Comparison of ENCODE assay signal across 9 cellular contexts in the genomic region with DNA sequence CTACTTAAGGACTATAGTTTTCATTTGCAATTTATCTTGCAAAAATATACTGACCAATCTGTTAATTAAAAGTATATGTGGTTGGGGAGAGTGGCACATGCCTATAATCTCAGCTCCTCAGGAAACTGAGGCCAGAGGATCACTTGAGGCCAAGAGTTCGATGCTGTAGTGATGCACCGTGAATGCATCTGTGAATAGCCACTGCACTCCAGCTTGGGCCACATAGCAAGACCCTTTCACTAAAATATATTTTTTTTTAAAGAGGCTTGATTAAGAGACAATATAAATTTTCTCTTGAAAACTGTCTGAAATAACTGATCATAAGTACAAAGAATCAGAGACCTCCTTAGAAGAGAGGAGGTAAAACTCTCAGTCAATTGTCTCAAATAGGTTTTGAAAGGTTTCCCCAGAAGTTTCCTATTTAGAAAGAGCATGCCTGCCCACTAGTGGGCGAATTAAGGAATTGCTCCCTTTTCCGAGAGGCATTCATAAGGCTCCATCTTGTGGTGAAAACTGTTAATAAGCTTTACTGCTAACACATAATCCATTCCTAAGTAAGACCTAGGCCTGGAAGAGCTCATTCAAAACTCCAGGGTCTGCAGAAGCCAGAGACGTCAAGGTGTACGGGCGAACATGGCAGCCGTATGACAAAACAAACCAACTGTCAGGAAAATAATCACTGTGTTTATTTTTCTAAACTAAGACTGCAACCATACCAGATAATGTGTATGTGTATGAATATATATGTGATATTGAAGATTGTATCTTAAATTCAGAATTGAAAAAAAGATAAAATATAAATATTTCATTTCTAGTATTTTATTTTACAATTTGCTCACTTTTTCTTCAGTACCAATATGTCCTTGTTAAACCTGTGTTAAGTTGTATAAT. TPM values are rescaled to one million over a fixed set of nuclear protein-coding genes. Genes with fewer than 3 reads are reported as not detected.
DNase-seq lines count a peak whose midpoint lies in the region; ATAC-seq, FAIRE-seq and TF ChIP-seq lines count a peak whose summit lies in the region.
"Had no signal": no experiment of that assay in that cellular context is flagged by ENCODE, and none has a peak within 500 bp of the region (broad histone marks: within the 10 kb centered on the region; RNA-seq: fewer than 3 reads in every experiment).

No MANE protein-coding gene starts in this region.

- peak; percentile 100 for TF ChIP-seq RAD21 in HCT116 (IDR thresholded peaks at IDR 0.05; ENCODE audit: low read depth)

- CTCF ChIA-PET in HCT116 (lab: Charles Lee) = interaction anchor here (0.5 to 4.3 kb wide), 40 partner anchors 8 to 1223 kb away, joined by 3 to 331 read pairs (median 4); a partner anchor contains a TSS

- peak overlapping the region; percentile 44 for H2AFZ ChIP-seq in HCT116 (ENCODE audit: low read depth, low read length, poor library complexity, severe bottlenecking)

- no peak overlapping the region for H3K9ac ChIP-seq in HCT116 (ENCODE audit: low read length)

- 15 to 17% methylated on average over 8 of the region's 8 CpGs for WGBS in pancreas, 2 donors
- 21 to 25% methylated on average over 8 of the region's 8 CpGs for WGBS in aorta, 2 donors

- FAIRE-seq in frontal cortex (lab: Jason Lieb, UNC) = peak; percentile 93
- peak; percentile 85 for FAIRE-seq in pancreas (lab: Jason Lieb, UNC)

- H3K4me2 ChIP-seq in HCT116 (ENCODE audit: low read length) = no peak overlapping the region

- no peak overlapping the region for H3K4me3 ChIP-seq in HCT116 (replicated peaks in 1 of 2; ENCODE audit: low read depth in 1 of 2, low read length in 2 of 2)
- no peak overlapping the region for H3K4me3 ChIP-seq in MG63
- H3K4me3 ChIP-seq in pancreas = no peak overlapping the region
- H3K4me3 ChIP-seq in aorta (ENCODE audit: low read length in 2 of 2) = no peak overlapping the region
- H3K4me3 ChIP-seq: skin epidermis had no signal

- H3K4me1 ChIP-seq in HCT116 (ENCODE audit: control insufficient read depth in 1 of 2, insufficient read depth in 2 of 2, low read length in 2 of 2) (no peaks in the 10 kb centered on the region), pancreas (no peaks in the 10 kb centered on the region), aorta (ENCODE audit: control insufficient read depth in 1 of 2, insufficient read depth in 2 of 2, low read length in 2 of 2) (no peaks in the 10 kb centered on the region)

- H3K27ac ChIP-seq in HCT116 (ENCODE audit: low read depth, low read length) = no peak overlapping the region
- H3K27ac ChIP-seq in pancreas = no peak overlapping the region
- no peak overlapping the region for H3K27ac ChIP-seq in aorta (ENCODE audit: low read depth in 1 of 2, low read length in 2 of 2)
- H3K27ac ChIP-seq: skin epidermis had no signal

- H3K9me2 ChIP-seq in HCT116 (ENCODE audit: insufficient read depth) = no peaks in the 10 kb centered on the region

- H3K79me2 ChIP-seq in HCT116 (ENCODE audit: insufficient read depth, low read length) = no peaks in the 10 kb centered on the region

- ATAC-seq in HCT116 = peak; percentile 98
- ATAC-seq in pancreas = peak; percentile 60 to 100 (median 94)
- peak; percentile 92 for ATAC-seq in aorta (ENCODE audit: low FRiP score)

- H3K27me3 ChIP-seq in HCT116 (ENCODE audit: insufficient read depth, low read length) (no peaks in the 10 kb centered on the region), MG63 (no peaks in the 10 kb centered on the region), pancreas (no peaks in the 10 kb centered on the region), aorta (ENCODE audit: control insufficient read depth in 1 of 2, insufficient read depth in 2 of 2, low read length in 1 of 2) (no peaks in the 10 kb centered on the region)

- TF ChIP-seq CTCF in GM12801 (IDR thresholded peaks at IDR 0.05; ENCODE audit: extremely low read depth, insufficient read length) (peak; percentile 99), HCT116 (IDR thresholded peaks at IDR 0.05 in 2 of 3, conservative IDR thresholded peaks at IDR 0.05 in 1 of 3; ENCODE audit: borderline replicate concordance in 1 of 3, insufficient read depth in 1 of 3, low read depth in 2 of 3, low read length in 2 of 3) (peak; percentile 95 to 100 (median 100)), pancreas (IDR thresholded peaks at IDR 0.05) (peak; percentile 97 to 98 (median 97))

- BruUV-seq in HCT116 (replicated peaks; lab: Mats Ljungman, UMichigan) = no TSS peak

- H3K9me3 ChIP-seq in HCT116 (ENCODE audit: control insufficient read depth in 1 of 2, insufficient read depth in 1 of 2, low read depth in 1 of 2, low read length in 2 of 2) (no peaks in the 10 kb centered on the region), MG63 (no peaks in the 10 kb centered on the region), pancreas (no peaks in the 10 kb centered on the region), aorta (ENCODE audit: control insufficient read depth, low read length) (no peaks in the 10 kb centered on the region)

- no peaks in the 10 kb centered on the region for H3K36me3 ChIP-seq in HCT116 (ENCODE audit: control insufficient read depth in 1 of 2, insufficient read depth in 2 of 2, low read length in 2 of 2)
- H3K36me3 ChIP-seq in MG63 = no peaks in the 10 kb centered on the region
- no peaks in the 10 kb centered on the region for H3K36me3 ChIP-seq in pancreas
- H3K36me3 ChIP-seq in aorta (ENCODE audit: control insufficient read depth in 1 of 2, insufficient read depth in 2 of 2, low read length in 1 of 2) = no peaks in the 10 kb centered on the region

- no peak for TF ChIP-seq POLR2A in HCT116 (IDR thresholded peaks at IDR 0.05; ENCODE audit: borderline replicate concordance, extremely low read depth, insufficient read depth, insufficient read length)

- RAD21 ChIA-PET in HCT116 (lab: Charles Lee; ENCODE audit: low non-redundant PET in 1 of 2, low total read pairs in 2 of 2, uncharacterized antibody in 2 of 2, unreplicated experiment in 2 of 2) = interaction anchor here (0.6 to 2.4 kb wide), 9 partner anchors 25 to 343 kb away, joined by 3 to 12 read pairs (median 4); no protein-coding TSS in a partner anchor

- POLR2A ChIA-PET in HCT116 (lab: Charles Lee) = interaction anchor here (1.2 kb wide), 1 partner anchor 207 kb away, joined by 3 read pairs; no protein-coding TSS in a partner anchor

- no peaks in the 10 kb centered on the region for H4K20me1 ChIP-seq in HCT116 (ENCODE audit: insufficient read depth)

- DNase-seq in HCT116 (ENCODE audit: low read depth, low spot score) = peak; percentile 87
- DNase-seq in MG63 = peak; percentile 5
- peak; percentile 85 for DNase-seq in RPMI8226
- peak; percentile 29 for DNase-seq in activated effector memory CD4-positive, alpha-beta T cell treated with Interleukin-2 at 50 U/mL for 16 hours
- DNase-seq in frontal cortex (ENCODE audit: low spot score in 2 of 2) = peak; percentile 49 to 68
- DNase-seq in pancreas = peak in 4 of 6 donors; percentile 23 to 72 (median 38)
- DNase-seq in aorta = peak in 1 of 2 donors; percentile 60

- intact Hi-C loops in HCT116 (cut with micrococcal nuclease) = loop anchor here (1.0 to 10.0 kb wide), 4 partner anchors 207 to 611 kb away; a partner anchor contains a TSS
- intact Hi-C loops in pancreas (cut with DNase I) = loop anchor here (5.0 to 10.0 kb wide), 3 partner anchors 200 to 340 kb away; no protein-coding TSS in a partner anchor
- intact Hi-C loops in aorta (cut with DNase I) = loop anchor here (1.0 to 10.0 kb wide), 2 partner anchors 207 to 360 kb away; a partner anchor contains a TSS

TF ChIP-seq in HCT116, 20 proteins besides CTCF, POLR2A, EP300 and RAD21:
- TF ChIP-seq EZH2 (IDR thresholded peaks at IDR 0.05) = no peak
- peak; percentile 54 for TF ChIP-seq YY1 (IDR thresholded peaks at IDR 0.05; ENCODE audit: extremely low read depth, insufficient replicate concordance, low read depth, low read length)
- 0 out of 2 replicates have a peak, but pooled peaks have one; percentile 34 for TF ChIP-seq CBX3 (IDR thresholded peaks at IDR 0.05; ENCODE audit: low read depth)

RNA-seq across cellular contexts. Expression of a gene that starts 6.8 kb away (rescaled TPM):
- not detected for total RNA-seq in HCT116 (2021; ENCODE audit: unreplicated experiment)
- not detected in 2 replicates for polyA plus RNA-seq in HCT116 (2012)
- total RNA-seq in MG63 (2014; rRNA removed; shearing (Covaris generic); ENCODE audit: low replicate concordance) = not detected in 2 replicates
- total RNA-seq in frontal cortex = not detected
- not detected for total RNA-seq in pancreas
- not detected for polyA plus RNA-seq in pancreas
- not detected for total RNA-seq in aorta
- polyA plus RNA-seq in aorta = not detected

RNA-seq across cellular contexts. Expression of a gene that starts 31.8 kb away (rescaled TPM):
- total RNA-seq in HCT116 (2021; ENCODE audit: unreplicated experiment) (not detected), frontal cortex (not detected), pancreas (not detected), aorta (not detected)
- polyA plus RNA-seq in HCT116 (2012) = not detected in 2 replicates
- total RNA-seq in MG63 (2014; rRNA removed; shearing (Covaris generic); ENCODE audit: low replicate concordance) = not detected in 2 replicates
- polyA plus RNA-seq in pancreas (not detected), aorta (not detected)

RNA-seq across cellular contexts. Expression of a gene that starts 48.2 kb away (rescaled TPM):
- total RNA-seq in HCT116 (2021; ENCODE audit: unreplicated experiment) (83.6 TPM), frontal cortex (24.9 TPM), pancreas (10 to 100 TPM; 47.7 to 89.6 (median 62.4) TPM), aorta (100 to 1,000 TPM in 1 of 2 donors, 10 to 100 TPM in 1; 75.6 to 123 TPM)
- polyA plus RNA-seq in HCT116 (2012) = 61.7 and 84.4 TPM in 2 replicates
- 47.3 and 57.5 TPM in 2 replicates for total RNA-seq in MG63 (2014; rRNA removed; shearing (Covaris generic); ENCODE audit: low replicate concordance)
- polyA plus RNA-seq in pancreas (100 to 1,000 TPM in 1 of 2 donors, 10 to 100 TPM in 1; 92.2 to 164 TPM), aorta (100 to 1,000 TPM in 1 of 2 donors, 10 to 100 TPM in 1; 99.5 to 172 TPM)
